In the genomic region with DNA sequence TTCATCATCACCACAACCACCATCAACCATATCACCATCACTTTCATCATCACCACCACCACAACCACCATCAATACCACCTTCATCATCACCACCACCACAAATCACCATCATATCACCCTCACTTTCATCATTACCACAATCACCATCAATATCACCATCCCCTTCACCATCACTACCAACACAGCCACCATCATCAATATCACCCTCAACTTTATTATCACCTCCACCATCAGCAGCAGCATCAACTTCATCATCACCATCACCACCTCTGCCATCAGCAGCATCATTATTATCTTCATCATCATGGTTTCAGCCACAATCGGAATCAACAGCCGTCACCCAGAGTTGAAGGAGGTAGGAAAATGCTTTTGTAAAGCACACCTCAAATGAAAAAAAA, we compare ENCODE assay signal across 2 cellular contexts.
TF ChIP-seq lines count a peak whose summit lies in the region.

No MANE protein-coding gene starts in this region.

TF ChIP-seq in HEK293, 187 proteins besides CTCF, POLR2A, EP300 and RAD21 (continued from another document):
- TF ChIP-seq ZNF777 (tag by site-specific recombination; IDR thresholded peaks at IDR 0.05; ENCODE audit: borderline replicate concordance), result 0 out of 2 replicates have a peak, but pooled peaks have one; percentile 25
- peak; percentile 29; the same call in 1 of the 2 replicates for TF ChIP-seq ZNF266 (tag by site-specific recombination; IDR thresholded peaks at IDR 0.05; ENCODE audit: low read depth)

TF ChIP-seq in IMR-90, 13 proteins besides CTCF, POLR2A, EP300 and RAD21 (continued from another document):
- TF ChIP-seq, protein P1, sequence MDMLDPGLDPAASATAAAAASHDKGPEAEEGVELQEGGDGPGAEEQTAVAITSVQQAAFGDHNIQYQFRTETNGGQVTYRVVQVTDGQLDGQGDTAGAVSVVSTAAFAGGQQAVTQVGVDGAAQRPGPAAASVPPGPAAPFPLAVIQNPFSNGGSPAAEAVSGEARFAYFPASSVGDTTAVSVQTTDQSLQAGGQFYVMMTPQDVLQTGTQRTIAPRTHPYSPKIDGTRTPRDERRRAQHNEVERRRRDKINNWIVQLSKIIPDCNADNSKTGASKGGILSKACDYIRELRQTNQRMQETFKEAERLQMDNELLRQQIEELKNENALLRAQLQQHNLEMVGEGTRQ (IDR thresholded peaks at IDR 0.05; ENCODE audit: low read depth, low read length), result no peak
- TF ChIP-seq NFE2L2 (IDR thresholded peaks at IDR 0.05; ENCODE audit: low read depth, low read length) (no peak), RFX5 (IDR thresholded peaks at IDR 0.05; ENCODE audit: low read depth, low read length) (no peak), MAZ (IDR thresholded peaks at IDR 0.05; ENCODE audit: borderline replicate concordance, low read depth, low read length) (no peak), MXI1 (IDR thresholded peaks at IDR 0.05; ENCODE audit: borderline replicate concordance, low read depth, low read length) (no peak), FOS (IDR thresholded peaks at IDR 0.05; ENCODE audit: low read depth, low read length) (no peak)
- TF ChIP-seq, protein P2, sequence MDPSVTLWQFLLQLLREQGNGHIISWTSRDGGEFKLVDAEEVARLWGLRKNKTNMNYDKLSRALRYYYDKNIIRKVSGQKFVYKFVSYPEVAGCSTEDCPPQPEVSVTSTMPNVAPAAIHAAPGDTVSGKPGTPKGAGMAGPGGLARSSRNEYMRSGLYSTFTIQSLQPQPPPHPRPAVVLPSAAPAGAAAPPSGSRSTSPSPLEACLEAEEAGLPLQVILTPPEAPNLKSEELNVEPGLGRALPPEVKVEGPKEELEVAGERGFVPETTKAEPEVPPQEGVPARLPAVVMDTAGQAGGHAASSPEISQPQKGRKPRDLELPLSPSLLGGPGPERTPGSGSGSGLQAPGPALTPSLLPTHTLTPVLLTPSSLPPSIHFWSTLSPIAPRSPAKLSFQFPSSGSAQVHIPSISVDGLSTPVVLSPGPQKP (IDR thresholded peaks at IDR 0.05; ENCODE audit: borderline replicate concordance, low read depth, low read length), result no peak
